In genomic region chr3:10420745-10421475, GRCh38 we compare ENCODE assay signal across 28 cellular contexts.
"Had no signal": no experiment of that assay in that cellular context is flagged by ENCODE, and none has a peak within 500 bp of the region (broad histone marks: within the 10 kb centered on the region; RNA-seq: fewer than 3 reads in every experiment).

No MANE protein-coding gene starts in this region.

- H3K36me3 Mint-ChIP-seq: memory B cell; naive B cell; natural killer cell treated with Interleukin-12 subunit alpha and Interleukin-12 subunit beta and Interleukin-15 and Interleukin-18, amount 100 ng/mL, for 72 hours had no signal

- H3K9me3 ChIP-seq: esophagus muscularis mucosa, gastroesophageal sphincter, heart left ventricle, mucosa of descending colon, right lobe of liver, stomach, thyroid gland, vagina had no signal

- H3K4me1 ChIP-seq: esophagus muscularis mucosa, foreskin keratinocyte, gastroesophageal sphincter, heart left ventricle, parathyroid adenoma, right lobe of liver, stomach, thyroid gland, vagina had no signal

- H3K27me3 Mint-ChIP-seq: memory B cell had no signal

- ATAC-seq: foreskin keratinocyte; gastroesophageal sphincter; heart left ventricle; left lobe of liver; natural killer cell treated with Interleukin-12 subunit alpha and Interleukin-12 subunit beta and Interleukin-15 and Interleukin-18, amount 100 ng/mL, for 72 hours had no signal

- H3K9ac ChIP-seq: parathyroid adenoma had no signal

- H3K9me3 Mint-ChIP-seq: dendritic cell treated with granulocyte-macrophage colony-stimulating factor and Interleukin-4, amounts not matched to agents 40 ng/mL and 50 ng/mL, for 4 days; memory B cell; naive B cell; natural killer cell treated with Interleukin-12 subunit alpha and Interleukin-12 subunit beta and Interleukin-15 and Interleukin-18, amount 100 ng/mL, for 72 hours; neural crest cell had no signal

- H3K4me1 Mint-ChIP-seq: neural crest cell had no signal

- H3K36me3 ChIP-seq: esophagus muscularis mucosa, gastroesophageal sphincter, heart left ventricle, stomach, thyroid gland, vagina had no signal

- H3K27me3 ChIP-seq: right lobe of liver, thyroid gland, vagina had no signal

- DNase-seq: effector CD8-positive, alpha-beta T cell; foreskin keratinocyte; heart left ventricle; kidney; mucosa of descending colon; naive B cell; right lobe of liver; small intestine; stimulated activated CD4-positive, alpha-beta T cell treated with anti-CD3 and anti-CD28 coated beads, Interleukin-12 subunit alpha, Interleukin-12 subunit beta, amount 100 ng/mL, for 4 hours; stimulated activated CD4-positive, alpha-beta T cell treated with anti-CD3 and anti-CD28 coated beads, Interleukin-1b, Interleukin-23, amount 100 ng/mL, for 48 hours; stimulated activated CD4-positive, alpha-beta T cell treated with anti-CD3 and anti-CD28 coated beads, Interleukin-4, amount 100 ng/mL, for 1 hour; stimulated activated CD8-positive, alpha-beta memory T cell treated with anti-CD3 and anti-CD28 coated beads, Interleukin-4, amount 100 ng/mL, for 48 hours; stimulated activated naive CD4-positive, alpha-beta T cell treated with Interleukin-2 at 50 U/mL for 16 hours; stomach; thyroid gland; trophoblast cell had no signal

- H3K4me3 Mint-ChIP-seq: dendritic cell treated with granulocyte-macrophage colony-stimulating factor and Interleukin-4, amounts not matched to agents 40 ng/mL and 50 ng/mL, for 4 days; memory B cell; natural killer cell treated with Interleukin-12 subunit alpha and Interleukin-12 subunit beta and Interleukin-15 and Interleukin-18, amount 100 ng/mL, for 72 hours; neural crest cell had no signal

- H3K27ac Mint-ChIP-seq: dendritic cell treated with granulocyte-macrophage colony-stimulating factor and Interleukin-4, amounts not matched to agents 40 ng/mL and 50 ng/mL, for 4 days; memory B cell; natural killer cell treated with Interleukin-12 subunit alpha and Interleukin-12 subunit beta and Interleukin-15 and Interleukin-18, amount 100 ng/mL, for 72 hours; progenitor cell of endocrine pancreas had no signal

- H3K4me3 ChIP-seq: esophagus muscularis mucosa, gastroesophageal sphincter, heart left ventricle, hepatocyte, lung, mucosa of descending colon, right lobe of liver, stomach, thyroid gland, vagina had no signal

- H3K4me2 ChIP-seq: hepatocyte had no signal

- H3K27ac ChIP-seq: esophagus muscularis mucosa, foreskin keratinocyte, gastroesophageal sphincter, heart left ventricle, hepatocyte, parathyroid adenoma, right lobe of liver, stomach, thyroid gland, vagina had no signal
